In the genomic region with DNA sequence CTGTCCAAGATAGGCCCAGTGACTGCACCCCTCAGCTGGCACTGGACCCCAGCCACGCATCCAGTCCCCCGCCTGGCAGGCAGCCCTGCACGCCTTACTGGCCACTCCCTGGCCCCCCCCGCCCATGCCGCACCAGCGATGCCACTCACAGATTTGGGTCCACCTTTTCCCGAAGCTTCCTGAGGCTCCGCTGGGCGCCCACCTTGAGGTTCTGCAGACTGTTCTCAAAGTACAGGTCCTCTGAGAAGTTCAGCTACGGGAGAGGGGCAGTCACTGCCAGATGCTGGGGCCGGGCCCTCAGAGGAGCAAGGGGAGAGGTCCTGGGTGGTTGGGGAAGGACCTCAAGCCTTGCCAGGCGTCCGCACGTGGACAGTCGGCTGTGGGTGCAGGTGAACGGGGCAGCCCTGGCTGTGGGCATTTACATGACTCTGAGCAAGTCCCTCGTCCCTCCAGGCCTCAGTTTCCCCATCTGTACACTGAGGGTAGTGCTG, we compare ENCODE assay signal across 13 cellular contexts.
"Had no signal": no experiment of that assay in that cellular context is flagged by ENCODE, and none has a peak within 500 bp of the region (broad histone marks: within the 10 kb centered on the region; RNA-seq: fewer than 3 reads in every experiment).

No MANE protein-coding gene starts in this region.

- H3K4me3 ChIP-seq: neural progenitor cell had no signal

- H3K4me1 ChIP-seq: neural progenitor cell, parathyroid adenoma had no signal

- H3K9ac ChIP-seq: neural progenitor cell, parathyroid adenoma had no signal

- H3K27ac ChIP-seq: neural progenitor cell, parathyroid adenoma had no signal

- H3K27me3 ChIP-seq: neural progenitor cell had no signal

- DNase-seq: activated CD4-positive, CD25-positive, alpha-beta regulatory T cell; activated CD8-positive, alpha-beta memory T cell treated with anti-CD3 and anti-CD28 coated beads, Interleukin-2, amount 10 ng/mL, durations not matched to agents 7 days and 5 days; activated naive CD8-positive, alpha-beta T cell treated with anti-CD3 and anti-CD28 coated beads, Interleukin-2, amount 10 ng/mL, durations not matched to agents 7 days and 5 days; anterior cingulate cortex; endodermal cell; mesenchymal stem cell; retina; SHP77 treated with DMSO at 0.1 percent for 48 hours; stimulated activated CD4-positive, alpha-beta T cell treated with anti-CD3 and anti-CD28 coated beads, Interleukin-1b, Interleukin-23, amount 100 ng/mL, for 48 hours had no signal

- ATAC-seq: activated CD8-positive, alpha-beta memory T cell treated with anti-CD3 and anti-CD28 coated beads, Interleukin-2, amount 10 ng/mL, durations not matched to agents 7 days and 5 days; stimulated activated memory B cell treated with anti-CD40 and anti-IgM and Interleukin-4, amounts not matched to agents 10 μg/mL and 1 μg/mL and 100 μg/mL, for 72 hours; T-helper 17 cell had no signal

- H3K36me3 ChIP-seq: neural progenitor cell had no signal

- H3K4me2 ChIP-seq: neural progenitor cell had no signal
